ENCODE assay signal across 13 cellular contexts in the genomic region with DNA sequence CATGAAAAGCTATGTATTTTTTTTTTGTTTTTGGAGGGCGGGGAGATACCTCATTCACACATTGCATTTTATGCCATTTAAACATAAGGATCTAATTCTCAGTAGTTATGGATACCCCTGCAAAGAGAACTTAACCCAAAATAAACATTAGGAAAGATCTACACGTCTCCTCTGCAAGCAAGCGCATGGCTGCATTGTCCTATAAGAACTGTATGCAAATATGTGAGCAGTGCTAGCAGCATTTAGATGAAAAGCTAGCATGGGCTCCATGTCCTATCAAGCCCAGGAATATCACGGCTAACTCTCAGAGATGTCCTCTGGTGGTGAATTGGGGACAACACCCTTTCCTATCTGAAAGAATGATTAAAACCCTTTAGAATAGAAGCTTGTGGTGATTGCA.
DNase-seq lines count a peak whose midpoint lies in the region; FAIRE-seq and TF ChIP-seq lines count a peak whose summit lies in the region.
"Had no signal": no experiment of that assay in that cellular context is flagged by ENCODE, and none has a peak within 500 bp of the region (broad histone marks: within the 10 kb centered on the region; RNA-seq: fewer than 3 reads in every experiment).

No MANE protein-coding gene starts in this region.

- intact Hi-C loops in Calu3 (cut with micrococcal nuclease; ENCODE audit: unreplicated experiment) = no loop called here

- H3K36me3 ChIP-seq in HEK293 (ENCODE audit: control insufficient read depth in 2 of 2, insufficient read depth in 1 of 2, low read length in 2 of 2) (no peaks in the 10 kb centered on the region), hepatocyte (replicated peaks; ENCODE audit: insufficient read depth, low read depth) (no peaks in the 10 kb centered on the region)
- H3K36me3 ChIP-seq: stomach had no signal

- H3K4me1 ChIP-seq in HEK293 (ENCODE audit: control insufficient read depth, insufficient read depth, low read length) (peaks cover 13% of the 10 kb centered on the region), hepatocyte (ENCODE audit: insufficient read depth) (peaks cover 17% of the 10 kb centered on the region)
- H3K4me1 ChIP-seq: psoas muscle had no signal

- no peak overlapping the region for H2AFZ ChIP-seq in hepatocyte

- H3K4me2 ChIP-seq in hepatocyte = no peak overlapping the region

- POLR2A ChIA-PET in HEK293 (lab: Yijun Ruan, JAX) = no interaction called here

- 56% methylated on average over 4 of the region's 4 CpGs for WGBS in hepatocyte (ENCODE audit: low lambda C conversion rate, missing lambda C conversion rate)

- H3K27me3 Mint-ChIP-seq in Calu3 (ENCODE audit: unreplicated experiment) = peaks cover 5% of the 10 kb centered on the region
- H3K27me3 Mint-ChIP-seq: activated B cell treated with CpG ODN at 0.5 μM for 24 hours; activated naive CD4-positive, alpha-beta T cell treated with anti-CD3 and anti-CD28 coated beads, Interleukin-2, amount 10 ng/mL, durations not matched to agents 7 days and 5 days had no signal

- H3K9me3 Mint-ChIP-seq in Calu3 (ENCODE audit: low read depth, unreplicated experiment) = peaks cover 3% of the 10 kb centered on the region
- H3K9me3 Mint-ChIP-seq: activated B cell treated with CpG ODN at 0.5 μM for 24 hours; activated naive CD4-positive, alpha-beta T cell treated with anti-CD3 and anti-CD28 coated beads, Interleukin-2, amount 10 ng/mL, durations not matched to agents 7 days and 5 days; CD4-positive, alpha-beta memory T cell had no signal

- H3K9me2 ChIP-seq in hepatocyte (replicated peaks; ENCODE audit: insufficient read depth) = no peaks in the 10 kb centered on the region

- no peaks in the 10 kb centered on the region for H3K4me1 Mint-ChIP-seq in Calu3 (ENCODE audit: low read depth, unreplicated experiment)
- H3K4me1 Mint-ChIP-seq: activated B cell treated with CpG ODN at 0.5 μM for 24 hours; activated naive CD4-positive, alpha-beta T cell treated with anti-CD3 and anti-CD28 coated beads, Interleukin-2, amount 10 ng/mL, durations not matched to agents 7 days and 5 days; CD4-positive, alpha-beta memory T cell had no signal

- no peak for FAIRE-seq in urothelium cell line (lab: Jason Lieb, UNC)

- no peaks in the 10 kb centered on the region for H3K79me2 ChIP-seq in hepatocyte

- H3K27me3 ChIP-seq in hepatocyte = no peaks in the 10 kb centered on the region

- BruUV-seq in Calu3 (replicated peaks; lab: Mats Ljungman, UMichigan) = no TSS peak

- no peak overlapping the region for H3K4me3 Mint-ChIP-seq in Calu3 (ENCODE audit: low read depth, unreplicated experiment)
- H3K4me3 Mint-ChIP-seq: activated B cell treated with CpG ODN at 0.5 μM for 24 hours; activated naive CD4-positive, alpha-beta T cell treated with anti-CD3 and anti-CD28 coated beads, Interleukin-2, amount 10 ng/mL, durations not matched to agents 7 days and 5 days; CD4-positive, alpha-beta memory T cell had no signal

- CTCF ChIA-PET in HEK293 (lab: Yijun Ruan, JAX) (interaction anchor here (0.6 to 1.9 kb wide), 7 partner anchors 11 to 387 kb away, joined by 3 to 9 read pairs (median 4); no protein-coding TSS in a partner anchor), Calu3 (lab: Charles Lee) (interaction anchor here (0.7 kb wide), 1 partner anchor 1433 kb away, joined by 3 read pairs; no protein-coding TSS in a partner anchor)

- H3K27ac ChIP-seq in HEK293 (ENCODE audit: extremely low read depth, low read depth, low read length) (no peak overlapping the region; the same call in 1 of the 2 replicates), hepatocyte (peak overlapping the region; percentile 32)
- H3K27ac ChIP-seq: psoas muscle, stomach had no signal

- no peaks in the 10 kb centered on the region for H3K9me3 ChIP-seq in HEK293 (ENCODE audit: control insufficient read depth, insufficient read depth, low read depth, low read length)
- no peaks in the 10 kb centered on the region for H3K9me3 ChIP-seq in hepatocyte (ENCODE audit: low read depth)
- H3K9me3 ChIP-seq: psoas muscle, stomach had no signal

- DNase-seq in D341Med (ENCODE audit: low spot score) (peak; percentile 31), SHP77 treated with DMSO at 0.1 percent for 48 hours (lab: John Stamatoyannopoulos, UW) (peak; percentile 21), hepatocyte (ENCODE audit: low spot score) (no peak), urothelium cell line (ENCODE audit: low spot score) (no peak), Calu3 (no peak), NCI-H226 (no peak)
- DNase-seq: activated B cell treated with CpG ODN at 0.5 μM for 24 hours; activated naive CD4-positive, alpha-beta T cell treated with anti-CD3 and anti-CD28 coated beads, Interleukin-2, amount 10 ng/mL, durations not matched to agents 7 days and 5 days; CD4-positive, alpha-beta memory T cell; effector CD4-positive, alpha-beta T cell had no signal

- no peak for TF ChIP-seq CTCF in HEK293 (tag by site-specific recombination; IDR thresholded peaks at IDR 0.05)
- no peak for TF ChIP-seq CTCF in hepatocyte (IDR thresholded peaks at IDR 0.05; ENCODE audit: poor library complexity)
- TF ChIP-seq CTCF in Calu3 (IDR thresholded peaks at IDR 0.05; ENCODE audit: unreplicated experiment) = no peak

- H4K20me1 ChIP-seq in hepatocyte (ENCODE audit: insufficient read depth, poor library complexity, severe bottlenecking) = no peaks in the 10 kb centered on the region

- H3K36me3 Mint-ChIP-seq in Calu3 (ENCODE audit: insufficient read depth, unreplicated experiment) = no peaks in the 10 kb centered on the region
- H3K36me3 Mint-ChIP-seq: activated naive CD4-positive, alpha-beta T cell treated with anti-CD3 and anti-CD28 coated beads, Interleukin-2, amount 10 ng/mL, durations not matched to agents 7 days and 5 days; CD4-positive, alpha-beta memory T cell had no signal

- no peak overlapping the region for H3K27ac Mint-ChIP-seq in Calu3 (ENCODE audit: unreplicated experiment)
- H3K27ac Mint-ChIP-seq: activated B cell treated with CpG ODN at 0.5 μM for 24 hours; activated naive CD4-positive, alpha-beta T cell treated with anti-CD3 and anti-CD28 coated beads, Interleukin-2, amount 10 ng/mL, durations not matched to agents 7 days and 5 days had no signal

- H3K4me3 ChIP-seq in HEK293 (ENCODE audit: low read depth, low read length) (no peak overlapping the region), hepatocyte (no peak overlapping the region)
- H3K4me3 ChIP-seq: psoas muscle, stomach had no signal

TF ChIP-seq in HEK293, 187 proteins besides CTCF, POLR2A, EP300 and RAD21:
- TF ChIP-seq TRIM28 (IDR thresholded peaks at IDR 0.05; ENCODE audit: borderline replicate concordance, low read length) (peak; percentile 52; the same call in 1 of the 2 replicates), ZBTB1 (tag by site-specific recombination; IDR thresholded peaks at IDR 0.05) (no peak), GLIS1 (tag by site-specific recombination; IDR thresholded peaks at IDR 0.05) (peak; percentile 41; the same call in 1 of the 2 replicates)

Comparison
In these comparisons a context has a peak if more than half of its experiments do, and no peak if none do; other contexts are left out.
1. DNase-seq: peak in D341Med (single experiment) and SHP77 treated with DMSO at 0.1 percent for 48 hours (single experiment); none in hepatocyte (single experiment), urothelium cell line (single experiment), Calu3 (single experiment) and NCI-H226 (single experiment).